In the genomic region with DNA sequence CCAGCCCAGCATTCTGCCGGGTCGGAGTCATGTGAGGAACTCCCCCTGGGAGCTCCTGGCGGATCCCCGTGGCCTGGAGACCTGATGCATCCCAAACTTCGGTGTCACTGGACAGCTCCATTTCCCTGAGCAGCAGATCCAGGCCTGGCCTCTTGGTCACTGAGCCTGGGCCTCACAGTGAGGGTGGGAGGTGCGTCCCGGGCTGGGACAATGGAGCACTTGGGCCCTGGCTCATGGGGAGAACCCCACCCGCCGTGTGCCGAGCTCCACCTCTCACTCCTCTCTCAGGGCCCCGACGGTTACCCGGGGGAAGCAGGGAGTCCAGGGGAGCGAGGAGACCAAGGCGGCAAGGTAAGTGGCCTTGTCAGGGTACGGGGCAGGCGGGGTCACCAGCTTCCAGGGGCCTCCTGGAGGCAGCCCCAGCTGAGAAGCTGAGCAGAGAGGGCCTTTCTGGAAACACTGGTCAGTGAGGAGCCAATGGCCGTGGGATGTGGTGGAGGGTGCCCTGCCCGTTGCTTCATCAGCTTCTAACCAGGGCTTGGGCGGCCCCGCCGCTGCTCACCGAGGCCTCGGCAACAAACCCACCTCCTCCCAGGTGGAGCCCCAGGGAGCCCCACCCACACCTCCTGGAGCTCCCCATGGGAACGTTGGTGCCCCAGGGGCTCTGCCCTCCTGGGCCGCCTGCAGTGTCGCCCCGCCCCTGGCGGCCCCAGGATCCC, we compare ENCODE assay signal across 18 cellular contexts. TPM values are rescaled to one million over a fixed set of nuclear protein-coding genes. Genes with fewer than 3 reads are reported as not detected.
A peak's percentile ranks its signal among the peaks of the same experiment; 100 is the strongest.
DNase-seq lines count a peak whose midpoint lies in the region; ATAC-seq, FAIRE-seq and TF ChIP-seq lines count a peak whose summit lies in the region.
"Had no signal": no experiment of that assay in that cellular context is flagged by ENCODE, and none has a peak within 500 bp of the region (broad histone marks: within the 10 kb centered on the region; RNA-seq: fewer than 3 reads in every experiment).

No MANE protein-coding gene starts in this region.

- no peak for FAIRE-seq in K562 (lab: Jason Lieb, UNC)
- FAIRE-seq: colon had no signal

- no TSS peak for BruUV-seq in K562 (replicated peaks; lab: Mats Ljungman, UMichigan)

- no peak overlapping the region for H2BK5ac ChIP-seq in trophoblast cell (ENCODE audit: low read depth, low read length, poor library complexity)

- peak; percentile 51 for DNase-seq in Right ventricle myocardium inferior (ENCODE audit: missing footprints)
- no peak for DNase-seq in right atrium auricular region (ENCODE audit: low spot score)
- DNase-seq in K562 (ENCODE audit: extremely low read depth in 1 of 4, low spot score in 3 of 4), result no peak
- DNase-seq in lower lobe of right lung, result peak; percentile 44
- DNase-seq in uterus, result peak; percentile 13 to 20
- no peak for DNase-seq in SHP77 (lab: John Stamatoyannopoulos, UW)
- no peak for DNase-seq in trophoblast cell
- DNase-seq: amygdala, DMS79 treated with DMSO at 0.1 percent for 48 hours, KBM-7, NCI-H446 treated with DMSO at 0.1 percent for 48 hours, stomach had no signal

- CTCF ChIA-PET in K562 (lab: Yijun Ruan, JAX; ENCODE audit: low intra/inter-chr PET ratio), result no interaction called here

- no peaks in the 10 kb centered on the region for H3K27me3 ChIP-seq in right atrium auricular region
- H3K27me3 ChIP-seq in K562 (ENCODE audit: control insufficient read depth in 2 of 2, insufficient read depth in 2 of 2, low read length in 2 of 2), result peaks cover 26 to 77% of the 10 kb centered on the region in 2 experiments; a peak in 4 of 5 replicates
- H3K27me3 ChIP-seq in lower lobe of right lung (ENCODE audit: low read depth), result no peaks in the 10 kb centered on the region
- no peaks in the 10 kb centered on the region for H3K27me3 ChIP-seq in uterus
- H3K27me3 ChIP-seq in trophoblast cell (ENCODE audit: insufficient read depth, low read length), result no peaks in the 10 kb centered on the region
- H3K27me3 ChIP-seq: neural progenitor cell, stomach had no signal

- intact Hi-C loops in Right ventricle myocardium inferior (cut with DNase I) (no loop called here), K562 (cut with micrococcal nuclease) (no loop called here), lower lobe of right lung (cut with DNase I) (no loop called here), uterus (cut with DNase I; ENCODE audit: low total_unique reads) (no loop called here)

- H2AK5ac ChIP-seq in trophoblast cell (ENCODE audit: low read length), result no peak overlapping the region

- TF ChIP-seq EP300 in K562 (IDR thresholded peaks at IDR 0.05; ENCODE audit: low read length), result no peak

- no peak overlapping the region for H3K27ac ChIP-seq in right atrium auricular region
- no peak overlapping the region for H3K27ac ChIP-seq in K562 (ENCODE audit: extremely low read depth, low read depth, low read length)
- H3K27ac ChIP-seq in lower lobe of right lung, result no peak overlapping the region
- H3K27ac ChIP-seq in uterus, result peak overlapping the region in 1 of 2 donors; percentile 0
- H3K27ac ChIP-seq in trophoblast cell (ENCODE audit: low read depth, low read length), result no peak overlapping the region
- H3K27ac ChIP-seq: neural progenitor cell, stomach, VCaP had no signal

- H3K4ac ChIP-seq in trophoblast cell (ENCODE audit: low read depth, low read length), result no peak overlapping the region

- H3K9ac ChIP-seq in K562 (ENCODE audit: insufficient read depth in 1 of 2, low read depth in 2 of 2, low read length in 2 of 2) (no peak overlapping the region), trophoblast cell (ENCODE audit: low read length) (no peak overlapping the region)
- H3K9ac ChIP-seq: neural progenitor cell had no signal

- TF ChIP-seq POLR2A in K562 (conservative IDR thresholded peaks at IDR 0.05) (no peak), uterus (IDR thresholded peaks at IDR 0.05) (no peak)

- H3K4me3 ChIP-seq in right atrium auricular region, result no peak overlapping the region
- H3K4me3 ChIP-seq in K562, result no peak overlapping the region
- H3K4me3 ChIP-seq in lower lobe of right lung, result no peak overlapping the region
- no peak overlapping the region for H3K4me3 ChIP-seq in uterus
- no peak overlapping the region for H3K4me3 ChIP-seq in trophoblast cell (ENCODE audit: low read depth, low read length)
- H3K4me3 ChIP-seq: HAP-1, neural progenitor cell, stomach had no signal

- H3K79me2 ChIP-seq in K562 (ENCODE audit: control insufficient read depth, insufficient read depth, low read length) (no peaks in the 10 kb centered on the region), trophoblast cell (ENCODE audit: control insufficient read depth, insufficient read depth, low read length, poor library complexity) (no peaks in the 10 kb centered on the region)

- no peak overlapping the region for H2AFZ ChIP-seq in K562 (ENCODE audit: low read depth, low read length)
- no peak overlapping the region for H2AFZ ChIP-seq in trophoblast cell (ENCODE audit: insufficient read depth, low read length, poor library complexity)
- H2AFZ ChIP-seq: neural progenitor cell had no signal

- H3K18ac ChIP-seq in trophoblast cell (ENCODE audit: low read length), result no peak overlapping the region

- under 1% methylated on average over 29 of the region's 29 CpGs for WGBS in K562 (ENCODE audit: insufficient coverage, low coverage, missing lambda C conversion rate)
- WGBS in trophoblast cell (ENCODE audit: extremely low coverage, insufficient coverage, insufficient read length), result no CpG with 5 or more reads among the region's 29 CpGs

- no peak overlapping the region for H2BK12ac ChIP-seq in trophoblast cell (ENCODE audit: low read length)

- H3K9me3 ChIP-seq in right atrium auricular region (peaks cover 0 to 6% of the 10 kb centered on the region in 2 donors), K562 (replicated peaks; ENCODE audit: control insufficient read depth, insufficient read depth, low read depth, low read length) (no peaks in the 10 kb centered on the region; the same call in 1 of the 2 replicates), lower lobe of right lung (peaks cover 5% of the 10 kb centered on the region), uterus (no peaks in the 10 kb centered on the region), trophoblast cell (ENCODE audit: insufficient read depth, low read depth, low read length) (peaks cover 7% of the 10 kb centered on the region)
- H3K9me3 ChIP-seq: HAP-1 had no signal

- no peak overlapping the region for H2BK120ac ChIP-seq in trophoblast cell (ENCODE audit: insufficient read depth, low read length, poor library complexity)

- H3K4me2 ChIP-seq in K562 (ENCODE audit: insufficient read depth, low read length) (no peak overlapping the region), trophoblast cell (ENCODE audit: low read length) (no peak overlapping the region)
- H3K4me2 ChIP-seq: neural progenitor cell had no signal

- no peaks in the 10 kb centered on the region; the same call in 1 of the 2 replicates for H4K20me1 ChIP-seq in K562 (replicated peaks; ENCODE audit: control insufficient read depth, insufficient read depth, low read length)

- no peaks in the 10 kb centered on the region for H3K79me1 ChIP-seq in trophoblast cell (ENCODE audit: low read length)

- no peak overlapping the region for H3K23ac ChIP-seq in trophoblast cell (ENCODE audit: low read length)

- H3K36me3 ChIP-seq in right atrium auricular region, result peaks cover 98% of the 10 kb centered on the region
- H3K36me3 ChIP-seq in K562 (ENCODE audit: control insufficient read depth, insufficient read depth, low read length), result no peaks in the 10 kb centered on the region
- H3K36me3 ChIP-seq in lower lobe of right lung, result peaks cover 95% of the 10 kb centered on the region
- H3K36me3 ChIP-seq in uterus, result no peaks in the 10 kb centered on the region
- peaks cover 53 to 56% of the 10 kb centered on the region in 2 experiments for H3K36me3 ChIP-seq in trophoblast cell (ENCODE audit: control insufficient read depth in 1 of 2, insufficient read depth in 2 of 2, low read length in 2 of 2)
- H3K36me3 ChIP-seq: neural progenitor cell had no signal

- POLR2A ChIA-PET in K562 (lab: Yijun Ruan, JAX), result interaction anchor here (0.7 to 1.7 kb wide), 3 partner anchors 11 to 107 kb away, joined by 3 to 8 read pairs (median 3); no protein-coding TSS in a partner anchor

- H4K8ac ChIP-seq in trophoblast cell (ENCODE audit: low read depth, low read length), result no peak overlapping the region

- H3K4me1 ChIP-seq in right atrium auricular region (no peaks in the 10 kb centered on the region), K562 (replicated peaks in 1 of 2; ENCODE audit: control insufficient read depth in 2 of 2, insufficient read depth in 2 of 2, low read length in 2 of 2) (peaks cover 0 to 60% of the 10 kb centered on the region in 2 experiments; a peak in 1 of 5 replicates), lower lobe of right lung (no peaks in the 10 kb centered on the region), uterus (no peaks in the 10 kb centered on the region), trophoblast cell (ENCODE audit: control insufficient read depth in 1 of 2, insufficient read depth in 2 of 2, low read length in 2 of 2) (no peaks in the 10 kb centered on the region)
- H3K4me1 ChIP-seq: HAP-1, neural progenitor cell, stomach had no signal

- ATAC-seq in Right ventricle myocardium inferior (no peak), K562 (no peak), lower lobe of right lung (no peak), GM18907 (IDR thresholded peaks at IDR 0.05; ENCODE audit: unreplicated experiment) (no peak)

- TF ChIP-seq CTCF in right atrium auricular region (IDR thresholded peaks at IDR 0.05) (no peak), K562 (IDR thresholded peaks at IDR 0.05 in 2 of 3, conservative IDR thresholded peaks at IDR 0.05 in 1 of 3; ENCODE audit: insufficient read depth in 2 of 3, low read depth in 1 of 3, low read length in 3 of 3) (no peak), lower lobe of right lung (IDR thresholded peaks at IDR 0.05) (no peak), uterus (IDR thresholded peaks at IDR 0.05) (no peak)

- H3K9me1 ChIP-seq in K562 (ENCODE audit: control insufficient read depth, insufficient read depth, low read length), result no peaks in the 10 kb centered on the region

- no peak overlapping the region for H4K12ac ChIP-seq in trophoblast cell (ENCODE audit: low read depth, low read length)

- in situ Hi-C loops in K562 (cut with MboI), result no loop called here

- TF ChIP-seq RAD21 in K562 (CRISPR knock-in tag; conservative IDR thresholded peaks at IDR 0.05 in 1 of 2, IDR thresholded peaks at IDR 0.05 in 1 of 2), result no peak

- no peak overlapping the region for H4K91ac ChIP-seq in trophoblast cell (ENCODE audit: low read depth, low read length)

- no peak overlapping the region for H3K14ac ChIP-seq in trophoblast cell (ENCODE audit: low read length)

RNA-seq across cellular contexts. Expression of a gene that starts 19.8 kb away (rescaled TPM):
- total RNA-seq in Right ventricle myocardium inferior (254 TPM), right atrium auricular region (100 to 1,000 TPM; 249 to 252 TPM), K562 (2014; rRNA removed) (0.41 and 0.45 TPM in 2 replicates), K562 (2014; rRNA removed; fragmentation: Illumina TruSeq; extraction: Trizol) (not detected in 2 replicates), K562 (2015; rRNA removed; fragmentation: Illumina TruSeq; extraction: Trizol) (0.07 and 0.11 TPM in 2 replicates), K562 (2021) (1.1 and 1.3 TPM in 2 replicates), lower lobe of right lung (227 TPM), uterus (1,000 to 10,000 TPM in 2 of 4 donors, 100 to 1,000 TPM in 2; 321 to 1,200 (median 948) TPM)
- total RNA-seq in K562 (2011; cell fraction: chromatin; rRNA removed; ENCODE audit: low replicate concordance), result 3.1 and 5.2 TPM in 2 replicates
- 4.2 and 5.5 TPM in 2 replicates for total RNA-seq in K562 (2011; cell fraction: nucleolus; rRNA removed)
- 1.4 and 2.1 TPM in 2 replicates for total RNA-seq in K562 (2011; cell fraction: nucleoplasm; rRNA removed)
- polyA plus RNA-seq in K562 (2011; rRNA removed) (0.18 and 0.41 TPM in 2 replicates), K562 (2014; fragmentation: Illumina TruSeq; extraction: Trizol) (0.07 and 0.17 TPM in 2 replicates), K562 (2014; fragmentation: Nextera tagmentation; extraction: Ambion mirVana) (not detected), K562 (2014; rRNA removed) (0.29 and 0.47 TPM in 2 replicates)
- 0.12 and 0.30 TPM in 2 replicates for polyA plus RNA-seq in K562 (2011; cell fraction: cytosol; rRNA removed)
- polyA plus RNA-seq in K562 (2011; cell fraction: nucleus; rRNA removed), result 0.83 and 1.8 TPM in 2 replicates
- polyA plus RNA-seq in K562 (2012), result 0.35 and 8.2 TPM in 2 replicates
- polyA minus RNA-seq in K562 (2011; rRNA and poly(A)+ RNA removed), result 0.18 and 0.36 TPM in 2 replicates
- 0.64 and 1.4 TPM in 2 replicates for polyA minus RNA-seq in K562 (2011; cell fraction: cytosol; rRNA and poly(A)+ RNA removed)
- polyA minus RNA-seq in K562 (2011; cell fraction: nucleus; rRNA and poly(A)+ RNA removed), result 0.67 and 1.2 TPM in 2 replicates
- polyA plus RNA-seq in trophoblast cell (2013), result 53.6 and 55.1 TPM in 2 replicates

RNA-seq across cellular contexts. Expression of a gene that starts 37.6 kb away (rescaled TPM):
- total RNA-seq in Right ventricle myocardium inferior (1.2 TPM), right atrium auricular region (under 1 TPM in 1 of 2 donors, not detected in 1; 0.24 TPM), K562 (2014; rRNA removed) (not detected in 2 replicates), K562 (2014; rRNA removed; fragmentation: Illumina TruSeq; extraction: Trizol) (not detected in 2 replicates), K562 (2015; rRNA removed; fragmentation: Illumina TruSeq; extraction: Trizol) (0.08 and 0.25 TPM in 2 replicates), K562 (2021) (0.74 and 1.1 TPM in 2 replicates), lower lobe of right lung (1.5 TPM), uterus (1 to 10 TPM in 2 of 4 donors, not detected in 2; 4.5 to 7.0 TPM)
- 5.4 and 12.8 TPM in 2 replicates for total RNA-seq in K562 (2011; cell fraction: chromatin; rRNA removed; ENCODE audit: low replicate concordance)
- total RNA-seq in K562 (2011; cell fraction: nucleolus; rRNA removed), result 7.2 and 7.5 TPM in 2 replicates
- total RNA-seq in K562 (2011; cell fraction: nucleoplasm; rRNA removed), result 3.4 and 5.4 TPM in 2 replicates
- polyA plus RNA-seq in K562 (2011; rRNA removed) (0.11 and 0.41 TPM in 2 replicates), K562 (2014; fragmentation: Illumina TruSeq; extraction: Trizol) (not detected in 2 replicates), K562 (2014; fragmentation: Nextera tagmentation; extraction: Ambion mirVana) (not detected), K562 (2014; rRNA removed) (0.50 and 1.6 TPM in 2 replicates)
- 0.19 and 0.69 TPM in 2 replicates for polyA plus RNA-seq in K562 (2011; cell fraction: cytosol; rRNA removed)
- polyA plus RNA-seq in K562 (2011; cell fraction: nucleus; rRNA removed), result 2.6 and 3.7 TPM in 2 replicates
- 1.5 and 3.0 TPM in 2 replicates for polyA plus RNA-seq in K562 (2012)
- polyA minus RNA-seq in K562 (2011; rRNA and poly(A)+ RNA removed), result 0.49 TPM in 1 of 2 replicates, not detected in the other
- not detected in 2 replicates for polyA minus RNA-seq in K562 (2011; cell fraction: cytosol; rRNA and poly(A)+ RNA removed)
- polyA minus RNA-seq in K562 (2011; cell fraction: nucleus; rRNA and poly(A)+ RNA removed), result 0.54 and 0.56 TPM in 2 replicates
- 1.0 and 1.4 TPM in 2 replicates for polyA plus RNA-seq in trophoblast cell (2013)
- total RNA-seq: lung microvascular endothelial cell had no signal

Comparison
In these comparisons a context has a peak if more than half of its experiments do, and no peak if none do; other contexts are left out.
1. DNase-seq: peak in Right ventricle myocardium inferior (single experiment), lower lobe of right lung (single experiment) and uterus (2 of 2); none in right atrium auricular region (single experiment), K562 (0 of 4), SHP77 (0 of 2) and trophoblast cell (0 of 2).
2. RNA of a gene that starts 19.8 kb away (total RNA-seq): 321 to 1,200 TPM in uterus, 254 TPM in Right ventricle myocardium inferior (single experiment), 249 to 252 TPM in right atrium auricular region and 227 TPM in lower lobe of right lung (single experiment); 0.07 to 5.5 TPM in K562; every median in the first group is over 10 times any median in the second.